8 cellular contexts compared by ENCODE assay signal in the genomic region with DNA sequence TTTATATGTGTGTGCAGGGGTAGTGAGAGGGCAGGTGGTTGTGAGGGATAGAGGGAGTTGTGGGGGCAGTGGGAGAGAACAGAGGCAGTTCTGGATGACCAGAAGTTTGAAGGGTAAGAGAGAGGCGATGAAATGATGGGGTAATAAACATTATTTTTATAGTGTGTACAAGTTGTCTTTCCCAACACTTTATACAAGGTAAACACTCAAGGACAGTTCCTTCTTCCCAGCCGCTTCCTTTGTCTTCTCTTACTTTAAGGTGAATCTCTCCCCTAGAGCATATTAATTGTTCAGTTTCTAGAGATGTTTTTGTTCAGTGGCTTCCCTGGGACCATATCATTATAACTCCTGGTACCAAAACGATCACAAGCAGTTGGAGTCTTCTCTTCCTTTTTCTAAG.
"Had no signal": no experiment of that assay in that cellular context is flagged by ENCODE, and none has a peak within 500 bp of the region (broad histone marks: within the 10 kb centered on the region; RNA-seq: fewer than 3 reads in every experiment).

No MANE protein-coding gene starts in this region.

- DNase-seq: GDM1, GF-D8 had no signal

- ATAC-seq: GM12878 had no signal

- H3K4me3 ChIP-seq: GM12878 had no signal

- FAIRE-seq: G401.6, GM12878, GM12891, GM12892, GM18507, GM19239 had no signal
